ENCODE assay signal across 22 cellular contexts in the genomic region with DNA sequence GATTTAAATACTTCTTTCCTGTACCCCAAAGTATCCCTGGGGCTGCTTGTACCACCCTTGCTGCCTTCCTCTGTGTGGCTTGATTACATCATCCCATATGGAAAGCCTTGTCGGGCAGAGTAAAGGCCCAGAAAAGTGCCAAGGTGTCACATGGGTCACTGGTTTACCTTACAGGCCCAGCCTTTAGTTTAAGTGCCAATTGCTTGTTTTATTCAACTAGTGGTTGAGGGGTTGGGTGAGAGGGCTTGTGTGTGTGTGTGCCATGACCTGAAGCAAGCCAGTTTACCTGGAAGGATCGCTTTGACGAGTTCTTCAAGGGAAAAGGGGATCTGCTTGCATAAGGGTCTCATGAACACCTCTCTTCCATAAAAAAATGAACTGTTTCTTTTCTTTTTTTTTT. TPM values are rescaled to one million over a fixed set of nuclear protein-coding genes. Genes with fewer than 3 reads are reported as not detected.
DNase-seq lines count a peak whose midpoint lies in the region; ATAC-seq and TF ChIP-seq lines count a peak whose summit lies in the region.
"Had no signal": no experiment of that assay in that cellular context is flagged by ENCODE, and none has a peak within 500 bp of the region (broad histone marks: within the 10 kb centered on the region; RNA-seq: fewer than 3 reads in every experiment).

No MANE protein-coding gene starts in this region.

- WGBS in neuronal stem cell (ENCODE audit: extremely low coverage in 2 of 2, insufficient read length in 2 of 2, insufficient replicate concordance in 1 of 2), 2 donors, result no CpG with 5 or more reads among the region's 3 CpGs

- H4K8ac ChIP-seq in neuronal stem cell (ENCODE audit: low read depth, low read length), result no peak overlapping the region

- peak; percentile 16 for ATAC-seq in left lung
- ATAC-seq: A549, GM23338, HCT116 had no signal

- no peak overlapping the region for H2AK5ac ChIP-seq in neuronal stem cell (ENCODE audit: low read depth, low read length)

- H3K79me1 ChIP-seq in neuronal stem cell (ENCODE audit: low read depth, low read length), result no peaks in the 10 kb centered on the region

- intact Hi-C loops in left lung (cut with DNase I), result no loop called here

- H3K4ac ChIP-seq in neuronal stem cell (ENCODE audit: low read length), result no peak overlapping the region

- H3K9ac ChIP-seq in neuronal stem cell (ENCODE audit: low read depth, low read length, poor library complexity), result no peak overlapping the region
- H3K9ac ChIP-seq: BLaER1 treated with 17β-estradiol and CSF1 and Interleukin-3, amounts not matched to agents 10 nM and 100 nM had no signal

- H2BK12ac ChIP-seq in neuronal stem cell (ENCODE audit: low read length), result no peak overlapping the region

- no peaks in the 10 kb centered on the region for H3K9me3 ChIP-seq in left lung
- H3K9me3 ChIP-seq in neuronal stem cell (replicated peaks in 1 of 2; ENCODE audit: control insufficient read depth in 2 of 2, insufficient read depth in 1 of 2, low read depth in 1 of 2, low read length in 2 of 2), result no peaks in the 10 kb centered on the region
- H3K9me3 ChIP-seq: A549; BE2C; BLaER1 treated with 17β-estradiol and CSF1 and Interleukin-3, amounts not matched to agents 10 nM and 100 nM had no signal

- no peak overlapping the region for H3K18ac ChIP-seq in neuronal stem cell (ENCODE audit: low read length)

- H3K23ac ChIP-seq in neuronal stem cell (ENCODE audit: low read depth, low read length, poor library complexity), result no peak overlapping the region

- no peak overlapping the region for H3K4me2 ChIP-seq in neuronal stem cell (ENCODE audit: insufficient read depth, low read length, poor library complexity, severe bottlenecking)
- H3K4me2 ChIP-seq: A549; BLaER1 treated with 17β-estradiol and CSF1 and Interleukin-3, amounts not matched to agents 10 nM and 100 nM; GM23338 had no signal

- H3K4me3 ChIP-seq in left lung (no peak overlapping the region), neuronal stem cell (ENCODE audit: low read length in 2 of 2) (no peak overlapping the region)
- H3K4me3 ChIP-seq: A549; BLaER1 treated with 17β-estradiol and CSF1 and Interleukin-3, amounts not matched to agents 10 nM and 100 nM; GM23338 had no signal

- H3K27me3 ChIP-seq in left lung (no peaks in the 10 kb centered on the region), neuronal stem cell (ENCODE audit: control insufficient read depth in 3 of 3, insufficient read depth in 3 of 3, low read depth in 1 of 3, low read length in 3 of 3) (peaks cover 0 to 2% (median 0%) of the 10 kb centered on the region in 3 experiments)
- H3K27me3 ChIP-seq: BE2C; BLaER1 treated with 17β-estradiol and CSF1 and Interleukin-3, amounts not matched to agents 10 nM and 100 nM had no signal

- H3K36me3 ChIP-seq in left lung (no peaks in the 10 kb centered on the region), neuronal stem cell (replicated peaks in 1 of 2; ENCODE audit: control insufficient read depth in 2 of 2, insufficient read depth in 2 of 2, low read length in 2 of 2) (no peaks in the 10 kb centered on the region)
- H3K36me3 ChIP-seq: BE2C; BLaER1 treated with 17β-estradiol and CSF1 and Interleukin-3, amounts not matched to agents 10 nM and 100 nM had no signal

- H2BK5ac ChIP-seq in neuronal stem cell (ENCODE audit: low read length), result no peak overlapping the region

- H3K4me1 ChIP-seq in left lung (peaks cover 0 to 6% of the 10 kb centered on the region in 2 donors), neuronal stem cell (ENCODE audit: control insufficient read depth in 2 of 2, insufficient read depth in 1 of 2, low read depth in 1 of 2, low read length in 2 of 2) (no peaks in the 10 kb centered on the region)
- H3K4me1 ChIP-seq: A549, BE2C had no signal

- DNase-seq in NCI-H69 (lab: John Stamatoyannopoulos, UW) (peak; percentile 24), left lung (no peak), mesenteric fat pad (ENCODE audit: low spot score) (peak; percentile 35), kidney glomerular epithelial cell (lab: John Stamatoyannopoulos, UW) (no peak), neuronal stem cell (ENCODE audit: low spot score) (no peak)
- no peak for DNase-seq in activated naive CD4-positive, alpha-beta T cell treated with anti-CD3 and anti-CD28 coated beads, Interleukin-2, amount 50 U/mL, for 16 hours
- DNase-seq: 8988T; ACHN; AML-193; BE2C; CD4-positive, alpha-beta T cell; CD8-positive, alpha-beta memory T cell; DMS 273 treated with DMSO at 0.1 percent for 48 hours; DMS79; EL; GDM1; H9; HFFc6 had no signal

- no peak overlapping the region for H3K14ac ChIP-seq in neuronal stem cell (ENCODE audit: low read length)

- no peak overlapping the region for H2AFZ ChIP-seq in neuronal stem cell (ENCODE audit: low read length)

- no peak overlapping the region for H4K91ac ChIP-seq in neuronal stem cell (ENCODE audit: low read depth, low read length, poor library complexity)

- no peak overlapping the region for H2BK120ac ChIP-seq in neuronal stem cell (ENCODE audit: low read depth, low read length)

- no peak for TF ChIP-seq CTCF in left lung (IDR thresholded peaks at IDR 0.05)

- no peak overlapping the region for H3K27ac ChIP-seq in left lung
- no peak overlapping the region for H3K27ac ChIP-seq in neuronal stem cell (replicated peaks; ENCODE audit: low read length)
- H3K27ac ChIP-seq: A549; BLaER1 treated with 17β-estradiol and CSF1 and Interleukin-3, amounts not matched to agents 10 nM and 100 nM had no signal

- no peak overlapping the region for H2BK15ac ChIP-seq in neuronal stem cell (ENCODE audit: low read length)

RNA-seq across cellular contexts. Expression of gene HSPA9, which starts 7.8 kb away (rescaled TPM):
- total RNA-seq in left lung, result 100 to 1,000 TPM; 128 to 205 TPM
- 224 TPM for total RNA-seq in mesenteric fat pad
- polyA plus RNA-seq in neuronal stem cell (2013, experiment 1 of 2), result 86.8 TPM
- polyA plus RNA-seq in neuronal stem cell (2013, experiment 2 of 2), result 85.4 TPM

RNA-seq across cellular contexts. Expression of gene ETF1, which starts 39.9 kb away (rescaled TPM):
- 100 to 1,000 TPM; 107 to 112 TPM for total RNA-seq in left lung
- total RNA-seq in mesenteric fat pad, result 165 TPM
- polyA plus RNA-seq in neuronal stem cell (2013, experiment 1 of 2), result 63.9 TPM
- polyA plus RNA-seq in neuronal stem cell (2013, experiment 2 of 2), result 63.0 TPM

Comparison
In these comparisons a context has a peak if more than half of its experiments do, and no peak if none do; other contexts are left out.
1. DNase-seq: peak in NCI-H69 (single experiment) and mesenteric fat pad (single experiment); none in left lung (0 of 2), kidney glomerular epithelial cell (single experiment), activated naive CD4-positive, alpha-beta T cell treated with anti-CD3 and anti-CD28 coated beads, Interleukin-2, amount 50 U/mL, for 16 hours (single experiment) and neuronal stem cell (single experiment).